ENCODE assay signal across 22 cellular contexts in the genomic region with DNA sequence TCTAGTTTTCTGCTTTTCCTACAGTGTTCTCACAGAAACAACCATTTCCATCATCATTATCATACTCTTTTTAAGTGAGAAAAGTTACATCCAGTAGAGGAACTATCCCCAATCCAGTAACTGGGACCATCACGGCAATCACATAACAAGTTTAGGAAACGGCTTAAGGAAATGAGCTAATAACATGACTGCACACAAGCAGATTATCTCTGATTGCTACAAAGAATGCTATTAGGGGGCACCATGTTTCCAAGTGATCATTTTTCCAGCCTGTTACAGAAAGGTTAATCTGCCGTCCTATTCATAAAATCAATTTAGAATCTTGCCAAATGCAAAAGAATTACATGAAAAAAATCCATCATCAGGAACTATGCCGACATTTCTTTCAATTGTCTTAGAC.
DNase-seq lines count a peak whose midpoint lies in the region; ATAC-seq and TF ChIP-seq lines count a peak whose summit lies in the region.
"Had no signal": no experiment of that assay in that cellular context is flagged by ENCODE, and none has a peak within 500 bp of the region (broad histone marks: within the 10 kb centered on the region; RNA-seq: fewer than 3 reads in every experiment).

No MANE protein-coding gene starts in this region.

- H3K9me3 ChIP-seq in breast epithelium: no peaks in the 10 kb centered on the region
- H3K9me3 ChIP-seq in mammary epithelial cell (replicated peaks; ENCODE audit: insufficient read depth, low read length): no peaks in the 10 kb centered on the region
- H3K9me3 ChIP-seq in endodermal cell (ENCODE audit: control insufficient read depth, low read length): no peaks in the 10 kb centered on the region
- no peaks in the 10 kb centered on the region for H3K9me3 ChIP-seq in testis

- peak overlapping the region; percentile 60 for H3K4me2 ChIP-seq in mammary epithelial cell (ENCODE audit: insufficient read depth, low read depth, low read length)

- H3K4me1 ChIP-seq in breast epithelium: peaks cover 0 to 1% of the 10 kb centered on the region in 2 donors
- peaks cover 53% of the 10 kb centered on the region for H3K4me1 ChIP-seq in mammary epithelial cell (ENCODE audit: insufficient read depth, low read length)
- peaks cover 38% of the 10 kb centered on the region for H3K4me1 ChIP-seq in endodermal cell (ENCODE audit: control insufficient read depth, insufficient read depth, low read length)
- no peaks in the 10 kb centered on the region for H3K4me1 ChIP-seq in testis

- POLR2A ChIA-PET in MCF 10A (lab: Yijun Ruan, JAX): interaction anchor here (0.6 to 15.1 kb wide), 23 partner anchors 9 to 718 kb away, joined by 3 to 205 read pairs (median 7); a partner anchor contains a TSS

- dilution Hi-C loops in mammary epithelial cell (cut with HindIII; ENCODE audit: low sequenced_read_pairs): loop anchor here (5.0 to 10.0 kb wide), 2 partner anchors 91 to 191 kb away; no protein-coding TSS in a partner anchor

- peak overlapping the region; percentile 83 for H3K27ac Mint-ChIP-seq in MCF 10A (ENCODE audit: low read depth, unreplicated experiment)
- no peak overlapping the region for H3K27ac Mint-ChIP-seq in endodermal cell
- H3K27ac Mint-ChIP-seq: CD8-positive, alpha-beta T cell; HFFc6 had no signal

- H3K36me3 ChIP-seq in breast epithelium: no peaks in the 10 kb centered on the region
- no peaks in the 10 kb centered on the region for H3K36me3 ChIP-seq in mammary epithelial cell (ENCODE audit: insufficient read depth, low read length)
- H3K36me3 ChIP-seq in endodermal cell (ENCODE audit: control insufficient read depth, insufficient read depth, low read length): no peaks in the 10 kb centered on the region
- no peaks in the 10 kb centered on the region for H3K36me3 ChIP-seq in testis (ENCODE audit: low read depth, missing control alignments)

- DNase-seq in MCF 10A (ENCODE audit: unreplicated experiment) (no peak), breast epithelium (ENCODE audit: low spot score in 2 of 2) (no peak), mammary epithelial cell (no peak), lung microvascular endothelial cell (ENCODE audit: low read depth in 2 of 2) (peak; percentile 35 to 52), endodermal cell (no peak), testis (no peak)
- DNase-seq in activated naive CD4-positive, alpha-beta T cell treated with Interleukin-2 at 50 U/mL for 16 hours: no peak
- DNase-seq: AML-193; C1 segment of cervical spinal cord; CD8-positive, alpha-beta T cell; H9; HFFc6; MM.1S; NCI-H1092 treated with DMSO at 0.1 percent for 48 hours; NCI-H1436 treated with DMSO at 0.1 percent for 48 hours; NCI-H1930; NCI-H510A; Right ventricle myocardium superior had no signal

- CTCF ChIA-PET in MCF 10A (lab: Yijun Ruan, JAX) (interaction anchor here (0.6 to 2.1 kb wide), 6 partner anchors 35 to 217 kb away, joined by 3 to 13 read pairs (median 3); no protein-coding TSS in a partner anchor), mammary epithelial cell (lab: Charles Lee; ENCODE audit: low non-redundant PET) (no interaction called here)

- no peak for TF ChIP-seq CTCF in MCF 10A (IDR thresholded peaks at IDR 0.05; ENCODE audit: unreplicated experiment)
- no peak for TF ChIP-seq CTCF in breast epithelium (IDR thresholded peaks at IDR 0.05)
- no peak for TF ChIP-seq CTCF in mammary epithelial cell (conservative IDR thresholded peaks at IDR 0.05 in 1 of 2, IDR thresholded peaks at IDR 0.05 in 1 of 2; ENCODE audit: extremely low read depth in 1 of 2, insufficient read depth in 1 of 2, low read depth in 1 of 2, low read length in 2 of 2)
- no peak for TF ChIP-seq CTCF in endodermal cell (conservative IDR thresholded peaks at IDR 0.05)
- TF ChIP-seq CTCF in testis (IDR thresholded peaks at IDR 0.05): no peak

- H3K79me2 ChIP-seq in mammary epithelial cell (ENCODE audit: insufficient read depth, low read length): peaks cover 76% of the 10 kb centered on the region

- H3K27me3 Mint-ChIP-seq in MCF 10A (ENCODE audit: insufficient read depth, unreplicated experiment): no peaks in the 10 kb centered on the region
- no peaks in the 10 kb centered on the region for H3K27me3 Mint-ChIP-seq in endodermal cell (ENCODE audit: insufficient read depth)

- H3K27ac ChIP-seq in breast epithelium: peak overlapping the region in 1 of 2 donors; percentile 43
- H3K27ac ChIP-seq in mammary epithelial cell (ENCODE audit: insufficient read depth, low read depth, low read length): peak overlapping the region; percentile 77
- no peak overlapping the region for H3K27ac ChIP-seq in endodermal cell (ENCODE audit: low read depth, low read length)
- H3K27ac ChIP-seq in testis: no peak overlapping the region
- H3K27ac ChIP-seq: 22Rv1 had no signal

- no peak for ATAC-seq in HG03378 (IDR thresholded peaks at IDR 0.05; ENCODE audit: unreplicated experiment)
- ATAC-seq: CD8-positive, alpha-beta T cell; HepG2; K562 had no signal

- no peak overlapping the region for H2AFZ ChIP-seq in mammary epithelial cell (ENCODE audit: low read depth, low read length)

- H3K4me3 Mint-ChIP-seq in MCF 10A (ENCODE audit: unreplicated experiment) (peak overlapping the region; percentile 55), endodermal cell (no peak overlapping the region)
- H3K4me3 Mint-ChIP-seq: CD8-positive, alpha-beta T cell; H9; HFFc6 had no signal

- in situ Hi-C loops in mammary epithelial cell (cut with MboI; ENCODE audit: low sequenced_read_pairs in 2 of 2): loop anchor here in 1 of 2 donors (5.0 kb wide), 1 partner anchor 91 kb away; no protein-coding TSS in a partner anchor

- H3K4me3 ChIP-seq in breast epithelium: no peak overlapping the region
- no peak overlapping the region for H3K4me3 ChIP-seq in mammary epithelial cell (replicated peaks in 1 of 3; ENCODE audit: insufficient read depth in 1 of 3, low read depth in 2 of 3, low read length in 3 of 3)
- no peak overlapping the region for H3K4me3 ChIP-seq in endodermal cell (ENCODE audit: low read length)
- no peak overlapping the region for H3K4me3 ChIP-seq in testis
- H3K4me3 ChIP-seq: K562 had no signal

- intact Hi-C loops in MCF 10A (cut with micrococcal nuclease) (no loop called here), breast epithelium (cut with DNase I; ENCODE audit: low total_unique reads) (no loop called here), mammary epithelial cell (cut with micrococcal nuclease) (no loop called here), testis (cut with DNase I; ENCODE audit: low total_unique reads) (no loop called here)

- peaks cover 59% of the 10 kb centered on the region for H3K4me1 Mint-ChIP-seq in MCF 10A (ENCODE audit: insufficient read depth, unreplicated experiment)
- H3K4me1 Mint-ChIP-seq in endodermal cell: peaks cover 76% of the 10 kb centered on the region

- H3K36me3 Mint-ChIP-seq in MCF 10A (ENCODE audit: insufficient read depth, unreplicated experiment) (peaks cover 22% of the 10 kb centered on the region), endodermal cell (ENCODE audit: low read depth) (peaks cover 4% of the 10 kb centered on the region)
- H3K36me3 Mint-ChIP-seq: CD8-positive, alpha-beta T cell had no signal

- H4K20me1 ChIP-seq in mammary epithelial cell (ENCODE audit: insufficient read depth, low read length): no peaks in the 10 kb centered on the region

- H3K9me3 Mint-ChIP-seq in MCF 10A (ENCODE audit: unreplicated experiment) (no peaks in the 10 kb centered on the region), endodermal cell (no peaks in the 10 kb centered on the region)
- H3K9me3 Mint-ChIP-seq: CD8-positive, alpha-beta T cell; H9; HFFc6 had no signal

- no TSS peak for BruUV-seq in MCF 10A (replicated peaks; lab: Mats Ljungman, UMichigan)
- no TSS peak for BruUV-seq in mammary epithelial cell (replicated peaks; lab: Mats Ljungman, UMichigan)

- 75% methylated on average over 4 of the region's 4 CpGs for WGBS in mammary epithelial cell (ENCODE audit: low coverage, missing lambda C conversion rate)
- WGBS in endodermal cell (ENCODE audit: insufficient coverage in 1 of 2, insufficient read length in 1 of 2), 2 experiments: 90 to 95% methylated on average over 4 of the region's 4 CpGs
- WGBS in testis, 2 donors: 90 to 92% methylated on average over 4 of the region's 4 CpGs

- TF ChIP-seq POLR2A in breast epithelium (IDR thresholded peaks at IDR 0.05): no peak
- TF ChIP-seq POLR2A in testis (IDR thresholded peaks at IDR 0.05): no peak

- H3K27me3 ChIP-seq in breast epithelium: no peaks in the 10 kb centered on the region
- H3K27me3 ChIP-seq in mammary epithelial cell (ENCODE audit: insufficient read depth, low read length): no peaks in the 10 kb centered on the region
- H3K27me3 ChIP-seq in endodermal cell (ENCODE audit: control insufficient read depth, insufficient read depth, low read length, poor library complexity, severe bottlenecking): no peaks in the 10 kb centered on the region
- H3K27me3 ChIP-seq in testis: no peaks in the 10 kb centered on the region

- H3K9ac ChIP-seq in mammary epithelial cell (ENCODE audit: insufficient read depth, low read length): no peak overlapping the region
- no peak overlapping the region for H3K9ac ChIP-seq in endodermal cell (ENCODE audit: extremely low read depth, low read length, poor library complexity, severe bottlenecking)

Comparison
In these comparisons a context has a peak if more than half of its experiments do, and no peak if none do; other contexts are left out.
1. DNase-seq: peak in lung microvascular endothelial cell (2 of 2); none in MCF 10A (single experiment), breast epithelium (0 of 2), mammary epithelial cell (single experiment), endodermal cell (single experiment), testis (single experiment) and activated naive CD4-positive, alpha-beta T cell treated with Interleukin-2 at 50 U/mL for 16 hours (single experiment).